ENCODE assay signal across 1 cellular context in genomic region chr9:124457079-124457886, GRCh38.
A peak's percentile ranks its signal among the peaks of the same experiment; 100 is the strongest.
TF ChIP-seq lines count a peak whose summit lies in the region.

No MANE protein-coding gene starts in this region.

TF ChIP-seq in K562, 482 proteins besides CTCF, POLR2A, EP300 and RAD21 (continued from another document):
- no peak for TF ChIP-seq BRF2 (IDR thresholded peaks at IDR 0.05; ENCODE audit: borderline replicate concordance, insufficient read depth, insufficient read length)
- TF ChIP-seq SMARCA5 (IDR thresholded peaks at IDR 0.05): peak; percentile 78
- peak; percentile 92 for TF ChIP-seq CHD4 (IDR thresholded peaks at IDR 0.05; ENCODE audit: insufficient read depth, insufficient replicate concordance, low read depth, low read length, poor library complexity, severe bottlenecking)
- no peak for TF ChIP-seq ZNF41 (CRISPR knock-in tag; conservative IDR thresholded peaks at IDR 0.05)
- TF ChIP-seq ZNF232 (CRISPR knock-in tag; IDR thresholded peaks at IDR 0.05): no peak
- TF ChIP-seq KLF10 (CRISPR knock-in tag; IDR thresholded peaks at IDR 0.05): no peak
- TF ChIP-seq CREB1 (IDR thresholded peaks at IDR 0.05): no peak
- 0 out of 2 replicates have a peak, but pooled peaks have one; percentile 27 for TF ChIP-seq CREB1 (CRISPR knock-in tag; IDR thresholded peaks at IDR 0.05)
- TF ChIP-seq ARID2 (IDR thresholded peaks at IDR 0.05): no peak
- TF ChIP-seq ZNF695 (CRISPR knock-in tag; IDR thresholded peaks at IDR 0.05): no peak
